In genomic region chr14:57392830-57393229, GRCh38 we compare ENCODE assay signal across 9 cellular contexts. TPM values are rescaled to one million over a fixed set of nuclear protein-coding genes. Genes with fewer than 3 reads are reported as not detected.
DNase-seq lines count a peak whose midpoint lies in the region; ATAC-seq and TF ChIP-seq lines count a peak whose summit lies in the region.
"Had no signal": no experiment of that assay in that cellular context is flagged by ENCODE, and none has a peak within 500 bp of the region (broad histone marks: within the 10 kb centered on the region; RNA-seq: fewer than 3 reads in every experiment).

No MANE protein-coding gene starts in this region.

- ATAC-seq in DND-41 (ENCODE audit: insufficient read depth, low read depth) (no peak), HG02623 (IDR thresholded peaks at IDR 0.05; ENCODE audit: unreplicated experiment) (no peak), GM18520 (IDR thresholded peaks at IDR 0.05; ENCODE audit: unreplicated experiment) (no peak), GM18868 (IDR thresholded peaks at IDR 0.05; ENCODE audit: unreplicated experiment) (no peak)

- H3K9me3 ChIP-seq in DND-41 (ENCODE audit: insufficient read depth, low read length, severe bottlenecking) (no peaks in the 10 kb centered on the region), neural cell (ENCODE audit: low read length) (no peaks in the 10 kb centered on the region)

- H3K27ac ChIP-seq in DND-41 (ENCODE audit: low read length), result no peak overlapping the region
- H3K27ac ChIP-seq in coronary artery, result no peak overlapping the region
- H3K27ac ChIP-seq in neural cell (ENCODE audit: low read length), result no peak overlapping the region
- H3K27ac ChIP-seq in caudate nucleus (ENCODE audit: low read depth, low read length), result no peak overlapping the region

- TF ChIP-seq RAD21 in neural cell (conservative IDR thresholded peaks at IDR 0.05), result no peak

- TF ChIP-seq POLR2A in NB4 (IDR thresholded peaks at IDR 0.05; ENCODE audit: extremely low read depth, insufficient read length), result no peak

- no peaks in the 10 kb centered on the region for H3K9me2 ChIP-seq in neural cell (ENCODE audit: insufficient read depth, low read length)

- peaks cover 46% of the 10 kb centered on the region for H3K4me1 ChIP-seq in DND-41 (ENCODE audit: insufficient read depth, low read length)

- TF ChIP-seq EP300 in neural cell (conservative IDR thresholded peaks at IDR 0.05; ENCODE audit: poor library complexity, severe bottlenecking), result no peak

- H3K9ac ChIP-seq in DND-41 (ENCODE audit: low read depth, low read length) (peak overlapping the region; percentile 84; the same call in 1 of the 2 replicates), neural cell (ENCODE audit: low read length) (no peak overlapping the region)

- H3K4me3 ChIP-seq in DND-41 (ENCODE audit: low read depth in 1 of 2, low read length in 2 of 2), result peak overlapping the region; percentile 71 to 83; a peak in 2 of 4 replicates
- peak overlapping the region; percentile 79 for H3K4me3 ChIP-seq in NB4 (ENCODE audit: low read depth, low read length)
- peak overlapping the region; percentile 92 for H3K4me3 ChIP-seq in coronary artery
- peak overlapping the region; percentile 87 for H3K4me3 ChIP-seq in neural cell (ENCODE audit: low read length)

- H3K27me3 ChIP-seq in DND-41 (ENCODE audit: insufficient read depth, low read length, poor library complexity) (no peaks in the 10 kb centered on the region), neural cell (ENCODE audit: insufficient read depth, low read depth, low read length) (no peaks in the 10 kb centered on the region)

- H3K4me2 ChIP-seq in DND-41 (ENCODE audit: insufficient read depth, low read length) (peak overlapping the region; percentile 80), neural cell (ENCODE audit: low read length) (peak overlapping the region; percentile 95)

- H3K36me3 ChIP-seq in DND-41 (ENCODE audit: insufficient read depth, low read length), result peaks cover 36% of the 10 kb centered on the region
- H3K36me3 ChIP-seq in neural cell (ENCODE audit: insufficient read depth, low read length), result no peaks in the 10 kb centered on the region

- H3F3A ChIP-seq in neural cell (ENCODE audit: insufficient read depth, low read length, poor library complexity, severe bottlenecking), result no peaks in the 10 kb centered on the region

- peaks cover 49% of the 10 kb centered on the region for H3K79me2 ChIP-seq in DND-41 (ENCODE audit: insufficient read depth, low read length)
- H3K79me2 ChIP-seq in neural cell (replicated peaks; ENCODE audit: insufficient read depth, low read length), result peaks cover 52% of the 10 kb centered on the region

- H2AFZ ChIP-seq in DND-41 (ENCODE audit: low read depth, low read length), result no peak overlapping the region
- H2AFZ ChIP-seq in neural cell (ENCODE audit: low read depth, low read length), result no peak overlapping the region

- no peak for TF ChIP-seq CTCF in DND-41 (IDR thresholded peaks at IDR 0.05; ENCODE audit: borderline replicate concordance, extremely low read depth, low read length, poor library complexity, severe bottlenecking)
- TF ChIP-seq CTCF in NB4 (IDR thresholded peaks at IDR 0.05; ENCODE audit: low read depth, low read length), result no peak
- no peak for TF ChIP-seq CTCF in coronary artery (IDR thresholded peaks at IDR 0.05)
- no peak for TF ChIP-seq CTCF in neural cell (IDR thresholded peaks at IDR 0.05; ENCODE audit: poor library complexity, severe bottlenecking)

- peaks cover 9% of the 10 kb centered on the region; the same call in 1 of the 2 replicates for H4K20me1 ChIP-seq in DND-41 (ENCODE audit: insufficient read depth, low read length)
- H4K20me1 ChIP-seq in neural cell (ENCODE audit: insufficient read depth), result no peaks in the 10 kb centered on the region

- DNase-seq in DND-41 (no peak), NB4 (ENCODE audit: low read depth) (no peak), coronary artery (ENCODE audit: low spot score) (no peak), caudate nucleus (lab: John Stamatoyannopoulos, UW) (no peak)
- DNase-seq: NCI-H345 had no signal

TF ChIP-seq in neural cell, 6 proteins besides CTCF, POLR2A, EP300 and RAD21:
- TF ChIP-seq POLR2AphosphoS5 (IDR thresholded peaks at IDR 0.05) (no peak), MXI1 (conservative IDR thresholded peaks at IDR 0.05; ENCODE audit: poor library complexity, severe bottlenecking) (no peak), TAF1 (IDR thresholded peaks at IDR 0.05; ENCODE audit: low read depth) (no peak), REST (IDR thresholded peaks at IDR 0.05; ENCODE audit: borderline replicate concordance) (no peak), SMC3 (conservative IDR thresholded peaks at IDR 0.05; ENCODE audit: poor library complexity) (no peak), EZH2 (IDR thresholded peaks at IDR 0.05; ENCODE audit: borderline replicate concordance, insufficient read depth, low read length, poor library complexity, severe bottlenecking) (no peak)

RNA-seq across cellular contexts. Expression of gene NAA30, which starts 2.4 kb away (rescaled TPM):
- 21.3 and 26.9 TPM in 2 replicates for polyA plus RNA-seq in neural cell
- polyA minus RNA-seq in neural cell, result 63.8 and 71.9 TPM in 2 replicates
